23 cellular contexts compared by ENCODE assay signal in the genomic region with DNA sequence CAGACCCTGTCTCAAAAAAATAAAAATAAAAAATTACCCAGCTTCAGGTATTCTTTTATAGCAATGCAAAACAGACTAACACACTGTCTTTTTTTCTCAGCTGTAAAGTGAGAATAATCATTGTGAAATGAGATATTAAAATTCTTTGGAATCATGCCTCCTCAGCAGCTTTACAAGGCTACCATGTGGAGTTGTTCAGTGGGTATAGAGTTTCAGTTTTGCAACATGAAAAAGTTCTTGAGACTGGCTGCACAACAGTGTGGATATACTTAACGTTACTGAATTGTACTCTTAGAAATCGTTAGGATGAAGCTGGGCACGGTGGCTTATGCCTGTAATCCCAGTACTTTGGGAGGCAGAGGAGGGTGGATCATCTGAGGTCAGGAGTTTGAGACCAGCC. TPM values are rescaled to one million over a fixed set of nuclear protein-coding genes. Genes with fewer than 3 reads are reported as not detected.
A peak's percentile ranks its signal among the peaks of the same experiment; 100 is the strongest.
DNase-seq lines count a peak whose midpoint lies in the region; ATAC-seq and TF ChIP-seq lines count a peak whose summit lies in the region.
"Had no signal": no experiment of that assay in that cellular context is flagged by ENCODE, and none has a peak within 500 bp of the region (broad histone marks: within the 10 kb centered on the region; RNA-seq: fewer than 3 reads in every experiment).

No MANE protein-coding gene starts in this region.

- no peaks in the 10 kb centered on the region for H3F3A ChIP-seq in PC-3 (ENCODE audit: low read length, unreplicated experiment)

- H3K4me3 ChIP-seq in AG09309 (ENCODE audit: control insufficient read depth, low read depth, low read length) = no peak overlapping the region
- no peak overlapping the region for H3K4me3 ChIP-seq in PC-3 (ENCODE audit: low read length)
- H3K4me3 ChIP-seq in psoas muscle = no peak overlapping the region
- no peak overlapping the region for H3K4me3 ChIP-seq in HAP-1
- H3K4me3 ChIP-seq: MG63, SJSA1 had no signal

- intact Hi-C loops in PC-3 (cut with micrococcal nuclease) (no loop called here), psoas muscle (cut with DNase I) (no loop called here)

- no peaks in the 10 kb centered on the region for H3K36me3 Mint-ChIP-seq in activated T-cell treated with anti-CD3 and anti-CD28 coated beads, Interleukin-2, amount 50 U/mL, for 4 hours (ENCODE audit: insufficient read depth)
- H3K36me3 Mint-ChIP-seq: CD14-positive monocyte had no signal

- no peak overlapping the region for H3K4me2 ChIP-seq in PC-3 (ENCODE audit: low read length)

- POLR2A ChIA-PET in PC-3 (lab: Charles Lee; ENCODE audit: unreplicated experiment) = no interaction called here

- TF ChIP-seq CTCF in AG09309 (IDR thresholded peaks at IDR 0.05; ENCODE audit: control insufficient read depth, insufficient read depth, low read depth, low read length, missing control alignments) (no peak), PC-3 (conservative IDR thresholded peaks at IDR 0.05; ENCODE audit: low read depth, low read length) (no peak), psoas muscle (IDR thresholded peaks at IDR 0.05) (no peak)

- no peaks in the 10 kb centered on the region for H3K79me2 ChIP-seq in PC-3 (ENCODE audit: low read length)

- ATAC-seq in PC-3 (peak; percentile 24; the same call in 1 of the 2 replicates), psoas muscle (peak; percentile 89 to 98 (median 96))
- ATAC-seq in activated T-cell treated with anti-CD3 and anti-CD28 coated beads, Interleukin-2, amount 50 U/mL, for 4 hours = no peak
- ATAC-seq: Right ventricle myocardium inferior had no signal

- CTCF ChIA-PET in PC-3 (lab: Charles Lee) = no interaction called here

- DNase-seq in AG09309 (ENCODE audit: low read depth) = peak; percentile 17
- no peak for DNase-seq in PC-3
- peak; percentile 79 for DNase-seq in fibroblast of peridontal ligament (ENCODE audit: extremely low read depth)
- DNase-seq in psoas muscle = no peak
- DNase-seq in activated T-cell treated with anti-CD3 and anti-CD28 coated beads, Interleukin-2, amount 50 U/mL, for 4 hours = no peak
- DNase-seq in dermis blood vessel endothelial cell = no peak
- DNase-seq in GM19238 (ENCODE audit: insufficient read length, low spot score) = no peak
- DNase-seq in HAP-1 (ENCODE audit: low spot score in 2 of 2) = no peak
- DNase-seq: 8988T, GDM1, H9, Kasumi-1, MG63, NCI-H1048, NCI-H1436, NCI-H187 treated with DMSO at 0.1 percent for 48 hours, NCI-H2107, NCI-H2227 treated with DMSO at 0.1 percent for 48 hours, NCI-H510A had no signal

- in situ Hi-C loops in HAP-1 (cut with MboI; ENCODE audit: low sequenced_read_pairs) = no loop called here

- H3K9me3 ChIP-seq in PC-3 (ENCODE audit: low read length) (no peaks in the 10 kb centered on the region), psoas muscle (no peaks in the 10 kb centered on the region), HAP-1 (peaks cover 2% of the 10 kb centered on the region; the same call in 1 of the 2 replicates)
- H3K9me3 ChIP-seq: MG63, SJSA1 had no signal

- H3K27me3 Mint-ChIP-seq in activated T-cell treated with anti-CD3 and anti-CD28 coated beads, Interleukin-2, amount 50 U/mL, for 4 hours (ENCODE audit: low read depth) = peaks cover 11% of the 10 kb centered on the region

- no TSS peak for BruUV-seq in PC-3 (replicated peaks; lab: Mats Ljungman, UMichigan)

- H2AFZ ChIP-seq in PC-3 (ENCODE audit: low read length) = no peak overlapping the region

- no peaks in the 10 kb centered on the region for H4K20me1 ChIP-seq in PC-3 (ENCODE audit: low read length)

- H3K36me3 ChIP-seq in PC-3 (ENCODE audit: low read depth, low read length) (no peaks in the 10 kb centered on the region), psoas muscle (ENCODE audit: insufficient read depth in 1 of 2, low read depth in 1 of 2) (no peaks in the 10 kb centered on the region), HAP-1 (replicated peaks) (no peaks in the 10 kb centered on the region)
- H3K36me3 ChIP-seq: MG63, SJSA1 had no signal

- no peaks in the 10 kb centered on the region for H3K9me2 ChIP-seq in PC-3 (replicated peaks; ENCODE audit: low read length)

- H3K27ac ChIP-seq in PC-3 (ENCODE audit: low read length) (no peak overlapping the region), psoas muscle (no peak overlapping the region)
- H3K27ac ChIP-seq: SJSA1 had no signal

- H3K27me3 ChIP-seq in PC-3 (ENCODE audit: low read length) = 0 out of 2 replicates have a peak, but pooled peaks cover 9% of the 10 kb centered on the region
- H3K27me3 ChIP-seq in psoas muscle (ENCODE audit: insufficient read depth in 3 of 3, low read length in 2 of 3) = no peaks in the 10 kb centered on the region
- no peaks in the 10 kb centered on the region for H3K27me3 ChIP-seq in HAP-1 (ENCODE audit: low read depth)
- H3K27me3 ChIP-seq: SJSA1 had no signal

- H3K9me3 Mint-ChIP-seq in activated T-cell treated with anti-CD3 and anti-CD28 coated beads, Interleukin-2, amount 50 U/mL, for 4 hours = no peaks in the 10 kb centered on the region
- H3K9me3 Mint-ChIP-seq: CD14-positive monocyte had no signal

- H3K9ac ChIP-seq in PC-3 (ENCODE audit: low read length) = no peak overlapping the region

- no peak overlapping the region for H3K4me3 Mint-ChIP-seq in activated T-cell treated with anti-CD3 and anti-CD28 coated beads, Interleukin-2, amount 50 U/mL, for 4 hours
- H3K4me3 Mint-ChIP-seq: B cell, CD14-positive monocyte, H9 had no signal

- H3K4me1 Mint-ChIP-seq in activated T-cell treated with anti-CD3 and anti-CD28 coated beads, Interleukin-2, amount 50 U/mL, for 4 hours (ENCODE audit: low read depth) = no peaks in the 10 kb centered on the region
- H3K4me1 Mint-ChIP-seq: B cell had no signal

- H3K4me1 ChIP-seq in PC-3 (ENCODE audit: insufficient read depth, low read length) (no peaks in the 10 kb centered on the region), psoas muscle (peaks cover 4% of the 10 kb centered on the region), HAP-1 (peaks cover 5% of the 10 kb centered on the region; the same call in 1 of the 2 replicates)
- H3K4me1 ChIP-seq: SJSA1 had no signal

- WGBS in psoas muscle, 3 donors = 7 to 43% (median 19%) methylated on average over 3 of the region's 3 CpGs

RNA-seq across cellular contexts. Expression of a gene that starts 15.7 kb away (rescaled TPM):
- total RNA-seq in PC-3 (2014; rRNA removed) (65.0 and 78.2 TPM in 2 replicates), psoas muscle (10 to 100 TPM; 23.9 to 36.0 (median 31.0) TPM), dermis blood vessel endothelial cell (31.1 and 37.6 TPM in 2 replicates)
- 10 to 100 TPM; 21.7 to 41.2 (median 39.8) TPM for polyA plus RNA-seq in psoas muscle
- total RNA-seq in activated T-cell treated with anti-CD3 and anti-CD28 coated beads, Interleukin-2, amount 50 U/mL, for 4 hours = 100 to 1,000 TPM in 1 of 3 donors, 10 to 100 TPM in 2; 98.7 to 109 (median 98.9) TPM

RNA-seq across cellular contexts. Expression of a gene that starts 59.6 kb away (rescaled TPM):
- total RNA-seq in PC-3 (2014; rRNA removed) (0.35 and 2.0 TPM in 2 replicates), psoas muscle (100 to 1,000 TPM; 135 to 212 (median 158) TPM), dermis blood vessel endothelial cell (68.6 and 76.6 TPM in 2 replicates)
- 100 to 1,000 TPM in 1 of 3 donors, 10 to 100 TPM in 2; 66.6 to 129 (median 90.4) TPM for polyA plus RNA-seq in psoas muscle
- 1 to 10 TPM; 1.6 to 2.7 (median 2.7) TPM for total RNA-seq in activated T-cell treated with anti-CD3 and anti-CD28 coated beads, Interleukin-2, amount 50 U/mL, for 4 hours

Comparison
In these comparisons a context has a peak if more than half of its experiments do, and no peak if none do; other contexts are left out.
1. DNase-seq: peak in AG09309 (single experiment) and fibroblast of peridontal ligament (single experiment); none in PC-3 (single experiment), psoas muscle (0 of 2), activated T-cell treated with anti-CD3 and anti-CD28 coated beads, Interleukin-2, amount 50 U/mL, for 4 hours (single experiment), dermis blood vessel endothelial cell (single experiment), GM19238 (single experiment) and HAP-1 (0 of 2).
2. ATAC-seq: peak in PC-3 (single experiment) and psoas muscle (4 of 4); none in activated T-cell treated with anti-CD3 and anti-CD28 coated beads, Interleukin-2, amount 50 U/mL, for 4 hours (0 of 2).
3. RNA of a gene that starts 59.6 kb away (total RNA-seq): 135 to 212 TPM in psoas muscle and 68.6 to 76.6 TPM in dermis blood vessel endothelial cell; 1.6 to 2.7 TPM in activated T-cell treated with anti-CD3 and anti-CD28 coated beads, Interleukin-2, amount 50 U/mL, for 4 hours and 0.35 to 2.0 TPM in PC-3; every median in the first group is over 10 times any median in the second.